Comparison of ENCODE assay signal across 9 cellular contexts in the genomic region with DNA sequence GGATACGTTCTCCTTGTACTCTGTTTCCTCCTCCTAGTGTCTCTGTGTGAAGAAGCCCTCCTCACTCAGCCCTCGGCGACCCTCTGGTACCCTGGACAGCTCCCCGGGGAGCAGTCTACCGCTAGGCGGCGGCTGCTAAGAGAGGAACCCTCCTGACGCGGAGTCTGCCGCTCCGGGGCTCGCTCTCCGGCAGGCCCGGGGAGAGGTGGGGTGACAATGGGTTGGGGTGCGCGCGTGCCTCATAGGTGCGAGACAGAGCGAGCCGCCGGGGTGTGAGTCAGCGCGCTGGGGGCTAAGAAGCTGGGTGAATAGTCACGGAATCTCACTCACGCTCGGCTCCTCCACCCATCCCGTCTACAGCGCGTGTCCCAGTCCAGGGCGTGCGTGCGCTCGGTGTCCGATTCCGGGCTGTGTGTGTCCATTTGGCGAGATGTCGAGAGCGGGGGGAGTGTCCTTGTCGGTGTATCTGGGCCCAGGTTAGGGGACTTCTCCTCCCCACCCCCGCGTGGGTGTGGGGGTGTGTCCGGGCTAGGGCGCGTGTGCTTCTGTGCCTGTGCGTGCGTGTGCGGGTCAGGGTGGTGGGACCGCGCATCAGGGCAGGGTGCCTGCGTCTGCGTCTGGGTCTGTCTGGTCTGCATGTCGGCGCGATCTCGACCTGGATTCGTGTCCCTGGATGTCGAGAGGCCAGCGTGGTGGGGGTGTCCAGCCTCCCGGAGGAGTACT. TPM values are rescaled to one million over a fixed set of nuclear protein-coding genes. Genes with fewer than 3 reads are reported as not detected.
DNase-seq lines count a peak whose midpoint lies in the region; ATAC-seq, FAIRE-seq and TF ChIP-seq lines count a peak whose summit lies in the region.
"Had no signal": no experiment of that assay in that cellular context is flagged by ENCODE, and none has a peak within 500 bp of the region (broad histone marks: within the 10 kb centered on the region; RNA-seq: fewer than 3 reads in every experiment).

No MANE protein-coding gene starts in this region.

- WGBS in esophagus, 2 donors, result 2 to 4% methylated on average over 54 to 59 of the region's 59 CpGs

- no peak for FAIRE-seq in GM12891 (lab: Jason Lieb, UNC)

- H3K27ac Mint-ChIP-seq in nephron, result no peak overlapping the region

- TF ChIP-seq POLR2A in GM12891 (IDR thresholded peaks at IDR 0.05; ENCODE audit: low read depth, low read length), result no peak

- H3K36me3 ChIP-seq in esophagus (ENCODE audit: control insufficient read depth in 2 of 2, insufficient read depth in 2 of 2, low read length in 1 of 2) (no peaks in the 10 kb centered on the region), upper lobe of right lung (no peaks in the 10 kb centered on the region)

- H3K27me3 Mint-ChIP-seq in nephron (ENCODE audit: low read depth), result peaks cover 84% of the 10 kb centered on the region

- no peaks in the 10 kb centered on the region for H3K9me3 Mint-ChIP-seq in nephron

- TF ChIP-seq CTCF in nephron (IDR thresholded peaks at IDR 0.05; ENCODE audit: unreplicated experiment in 3 of 3) (peak; percentile 82 to 96 (median 89)), upper lobe of right lung (IDR thresholded peaks at IDR 0.05) (peak; percentile 55)

- DNase-seq in GM12891 (ENCODE audit: insufficient read length, low spot score), result peak; percentile 36
- peak; percentile 45 for DNase-seq in SK-MEL-5 (ENCODE audit: low read depth, low spot score)
- peak; percentile 67 for DNase-seq in upper lobe of right lung
- no peak for DNase-seq in NCI-H69 (lab: John Stamatoyannopoulos, UW)
- no peak for DNase-seq in GM19238 (ENCODE audit: insufficient read length, low spot score)

- H3K4me1 Mint-ChIP-seq in nephron, result peaks cover 6% of the 10 kb centered on the region

- H3K36me3 Mint-ChIP-seq in nephron (ENCODE audit: low read depth), result no peaks in the 10 kb centered on the region

- H3K4me3 Mint-ChIP-seq in nephron, result peak overlapping the region; percentile 77 to 81 (median 78)

- in situ Hi-C loops in SK-MEL-5 (cut with HindIII; ENCODE audit: low pct_unique_long_range_greater_than_20kb, low sequenced_read_pairs), result no loop called here

- H3K27me3 ChIP-seq in esophagus (ENCODE audit: control insufficient read depth in 1 of 2, insufficient read depth in 2 of 2, low read length in 2 of 2), result peaks cover 8 to 16% of the 10 kb centered on the region in 2 donors
- H3K27me3 ChIP-seq in upper lobe of right lung, result peaks cover 50% of the 10 kb centered on the region

- peak overlapping the region; percentile 13 to 24 for H3K4me3 ChIP-seq in esophagus (ENCODE audit: low read depth in 1 of 2, low read length in 2 of 2)
- peak overlapping the region; percentile 43 for H3K4me3 ChIP-seq in upper lobe of right lung

- intact Hi-C loops in upper lobe of right lung (cut with DNase I), result no loop called here

- H3K27ac ChIP-seq in esophagus (ENCODE audit: low read depth in 2 of 2, low read length in 1 of 2) (no peak overlapping the region), upper lobe of right lung (no peak overlapping the region)

- H3K9me3 ChIP-seq in esophagus (ENCODE audit: control insufficient read depth in 2 of 2, insufficient read depth in 1 of 2, low read depth in 1 of 2, low read length in 1 of 2) (no peaks in the 10 kb centered on the region), upper lobe of right lung (no peaks in the 10 kb centered on the region)

- H3K4me1 ChIP-seq in esophagus (ENCODE audit: control insufficient read depth in 2 of 2, insufficient read depth in 2 of 2, low read length in 1 of 2) (peaks cover 11 to 12% of the 10 kb centered on the region in 2 donors), upper lobe of right lung (no peaks in the 10 kb centered on the region)

- ATAC-seq in upper lobe of right lung (peak; percentile 67), GM18858 (IDR thresholded peaks at IDR 0.05; ENCODE audit: unreplicated experiment) (no peak)

TF ChIP-seq in GM12891, 5 proteins besides CTCF, POLR2A, EP300 and RAD21:
- no peak for TF ChIP-seq POU2F2 (IDR thresholded peaks at IDR 0.05; ENCODE audit: low read depth, low read length)
- no peak for TF ChIP-seq SPI1 (IDR thresholded peaks at IDR 0.05; ENCODE audit: low read depth, low read length)
- no peak for TF ChIP-seq POLR2AphosphoS5 (IDR thresholded peaks at IDR 0.05; ENCODE audit: low read depth, low read length)
- no peak for TF ChIP-seq PAX5 (IDR thresholded peaks at IDR 0.05; ENCODE audit: insufficient read depth, low read length, severe bottlenecking)
- no peak for TF ChIP-seq TAF1 (IDR thresholded peaks at IDR 0.05; ENCODE audit: low read depth, low read length)

RNA-seq across cellular contexts. Expression of a gene that starts 0.6 kb away (rescaled TPM):
- not detected for polyA plus RNA-seq in GM12891 (2012; ENCODE audit: low read depth, missing spikeins)
- not detected in 2 replicates for total RNA-seq in SK-MEL-5 (2014; rRNA removed; shearing (Covaris generic))
- polyA plus RNA-seq in SK-MEL-5 (2015; cell fraction: cytosol; rRNA removed), result not detected in 2 replicates
- not detected in 2 replicates for polyA plus RNA-seq in SK-MEL-5 (2015; cell fraction: nucleus; rRNA removed)
- under 1 TPM; 0.08 TPM for polyA plus RNA-seq in esophagus
- total RNA-seq in upper lobe of right lung, result 9.6 TPM
- total RNA-seq: T-helper 2 cell treated with Interferon-gamma antibody and Interleukin-4, amounts not matched to agents 100 ng/mL and 5 ng/mL, for 36 hours had no signal

Comparison
In these comparisons a context has a peak if more than half of its experiments do, and no peak if none do; other contexts are left out.
1. DNase-seq: peak in GM12891 (single experiment), SK-MEL-5 (single experiment) and upper lobe of right lung (single experiment); none in NCI-H69 (single experiment) and GM19238 (single experiment).
2. RNA of a gene that starts 0.6 kb away (total RNA-seq): 9.6 TPM in upper lobe of right lung (single experiment); not detected in SK-MEL-5; every median in the first group is over 10 times any median in the second.